Comparison of ENCODE assay signal across 20 cellular contexts in genomic region chr12:44296624-44297197, GRCh38.
"Had no signal": no experiment of that assay in that cellular context is flagged by ENCODE, and none has a peak within 500 bp of the region (broad histone marks: within the 10 kb centered on the region; RNA-seq: fewer than 3 reads in every experiment).

No MANE protein-coding gene starts in this region.

- H3K27me3 ChIP-seq: esophagus muscularis mucosa, gastrocnemius medialis, ovary had no signal

- H3K4me3 ChIP-seq: esophagus muscularis mucosa, gastrocnemius medialis, lower lobe of right lung, ovary, prostate gland had no signal

- H3K27ac ChIP-seq: esophagus muscularis mucosa, gastrocnemius medialis, lower lobe of right lung, ovary, prostate gland had no signal

- H3K4me1 ChIP-seq: esophagus muscularis mucosa, gastrocnemius medialis, lower lobe of right lung, prostate gland had no signal

- DNase-seq: activated CD4-positive, alpha-beta memory T cell treated with anti-CD3 and anti-CD28 coated beads for 36 hours; activated CD4-positive, alpha-beta T cell treated with anti-CD3 and anti-CD28 coated beads for 48 hours; activated CD4-positive, CD25-positive, alpha-beta regulatory T cell; activated gamma-delta T cell treated with Interleukin-2 at 50 U/mL for 16 hours; aorta; central memory CD4-positive, alpha-beta T cell; effector memory CD8-positive, alpha-beta T cell; gastrocnemius medialis; head of caudate nucleus; islet precursor cell; left cardiac atrium; lower lobe of right lung; mesendoderm; naive thymus-derived CD8-positive, alpha-beta T cell; ovary; stimulated activated CD4-positive, alpha-beta T cell treated with anti-CD3 and anti-CD28 coated beads, Interleukin-4, amount 100 ng/mL, for 24 hours; stimulated activated naive CD8-positive, alpha-beta T cell treated with anti-CD3 and anti-CD28 coated beads, Interleukin-15, Interleukin-2, amounts not matched to agents 100 U/mL and 50 U/mL, for 24 hours; T1000 had no signal

- ATAC-seq: effector memory CD8-positive, alpha-beta T cell; gastrocnemius medialis; left cardiac atrium; lower lobe of right lung; naive thymus-derived CD8-positive, alpha-beta T cell; stimulated activated naive CD8-positive, alpha-beta T cell treated with anti-CD3 and anti-CD28 coated beads, Interleukin-15, Interleukin-2, amounts not matched to agents 100 U/mL and 50 U/mL, for 24 hours had no signal

- H3K36me3 ChIP-seq: gastrocnemius medialis, lower lobe of right lung, ovary, prostate gland had no signal
